8 cellular contexts compared by ENCODE assay signal in genomic region chr17:40093580-40094201, GRCh38. TPM values are rescaled to one million over a fixed set of nuclear protein-coding genes. Genes with fewer than 3 reads are reported as not detected.
DNase-seq lines count a peak whose midpoint lies in the region; ATAC-seq and TF ChIP-seq lines count a peak whose summit lies in the region.
"Had no signal": no experiment of that assay in that cellular context is flagged by ENCODE, and none has a peak within 500 bp of the region (broad histone marks: within the 10 kb centered on the region; RNA-seq: fewer than 3 reads in every experiment).

No MANE protein-coding gene starts in this region.

- H3K27ac Mint-ChIP-seq in activated B cell treated with CpG ODN at 0.5 μM for 24 hours, result peak overlapping the region; percentile 90
- peak overlapping the region; percentile 91 for H3K27ac Mint-ChIP-seq in glutamatergic neuron (ENCODE audit: unreplicated experiment)

- H3K4me3 ChIP-seq in stomach, result no peak overlapping the region

- no peak for DNase-seq in activated B cell treated with CpG ODN at 0.5 μM for 24 hours
- DNase-seq in glutamatergic neuron, result no peak
- DNase-seq in stomach, result no peak
- no peak for DNase-seq in NCI-H2081 treated with DMSO at 0.1 percent for 48 hours (lab: John Stamatoyannopoulos, UW)
- no peak for DNase-seq in foreskin melanocyte

- TF ChIP-seq EP300 in stomach (IDR thresholded peaks at IDR 0.05), result no peak

- H3K9me3 Mint-ChIP-seq in activated B cell treated with CpG ODN at 0.5 μM for 24 hours (no peaks in the 10 kb centered on the region), glutamatergic neuron (ENCODE audit: unreplicated experiment) (peaks cover 6% of the 10 kb centered on the region)
- H3K9me3 Mint-ChIP-seq: central memory CD8-positive, alpha-beta T cell had no signal

- H3K4me3 Mint-ChIP-seq in activated B cell treated with CpG ODN at 0.5 μM for 24 hours, result no peak overlapping the region
- no peak overlapping the region for H3K4me3 Mint-ChIP-seq in glutamatergic neuron (ENCODE audit: unreplicated experiment)
- H3K4me3 Mint-ChIP-seq: central memory CD8-positive, alpha-beta T cell had no signal

- peaks cover 46% of the 10 kb centered on the region for H3K36me3 Mint-ChIP-seq in activated B cell treated with CpG ODN at 0.5 μM for 24 hours (ENCODE audit: low read depth)
- H3K36me3 Mint-ChIP-seq in glutamatergic neuron (ENCODE audit: unreplicated experiment), result no peaks in the 10 kb centered on the region

- ATAC-seq in activated B cell treated with CpG ODN at 0.5 μM for 24 hours (ENCODE audit: low read depth) (no peak), HG03378 (IDR thresholded peaks at IDR 0.05; ENCODE audit: unreplicated experiment) (no peak)
- ATAC-seq: left colon had no signal

- WGBS in stomach, 5 donors, result 56 to 75% (median 65%) methylated on average over 16 of the region's 16 CpGs

- no peak for TF ChIP-seq POLR2A in stomach (IDR thresholded peaks at IDR 0.05)

- H3K27me3 Mint-ChIP-seq in activated B cell treated with CpG ODN at 0.5 μM for 24 hours (no peaks in the 10 kb centered on the region), glutamatergic neuron (ENCODE audit: unreplicated experiment) (peaks cover 12% of the 10 kb centered on the region)
- H3K27me3 Mint-ChIP-seq: central memory CD8-positive, alpha-beta T cell had no signal

- POLR2A ChIA-PET in activated B cell treated with CpG ODN at 0.5 μM for 24 hours (lab: Charles Lee), result interaction anchor here (0.6 to 1.0 kb wide), 2 partner anchors 17 to 396 kb away, joined by 3 to 8 read pairs; no protein-coding TSS in a partner anchor

- H3K27ac ChIP-seq in stomach, result peak overlapping the region; percentile 26 to 98 (median 97)

- no peaks in the 10 kb centered on the region for H3K9me3 ChIP-seq in stomach

- no peak for TF ChIP-seq CTCF in activated B cell treated with CpG ODN at 0.5 μM for 24 hours (IDR thresholded peaks at IDR 0.05)
- no peak for TF ChIP-seq CTCF in glutamatergic neuron (IDR thresholded peaks at IDR 0.05; ENCODE audit: partially characterized antibody, unreplicated experiment)
- TF ChIP-seq CTCF in stomach (IDR thresholded peaks at IDR 0.05), result no peak

- intact Hi-C loops in activated B cell treated with CpG ODN at 0.5 μM for 24 hours (cut with micrococcal nuclease), result no loop called here
- intact Hi-C loops in stomach (cut with DNase I; ENCODE audit: low total_unique reads), result no loop called here

- H3K4me1 Mint-ChIP-seq in activated B cell treated with CpG ODN at 0.5 μM for 24 hours (peaks cover 44% of the 10 kb centered on the region), glutamatergic neuron (ENCODE audit: low read depth, unreplicated experiment) (peaks cover 33% of the 10 kb centered on the region)

- CTCF ChIA-PET in activated B cell treated with CpG ODN at 0.5 μM for 24 hours (lab: Charles Lee), result interaction anchor here (9.1 kb wide), 1 partner anchor 19 kb away, joined by 79 read pairs; no protein-coding TSS in a partner anchor

- H3K36me3 ChIP-seq in stomach, result peaks cover 55 to 88% (median 87%) of the 10 kb centered on the region in 4 donors

- no peaks in the 10 kb centered on the region for H3K27me3 ChIP-seq in stomach

- H3K4me1 ChIP-seq in stomach, result peaks cover 78 to 98% (median 91%) of the 10 kb centered on the region in 4 donors

RNA-seq across cellular contexts. Expression of gene NR1D1, which starts 6.7 kb away (rescaled TPM):
- total RNA-seq in activated B cell treated with CpG ODN at 0.5 μM for 24 hours, result 5.5 and 6.1 TPM in 2 replicates
- 1.3 TPM for total RNA-seq in glutamatergic neuron (ENCODE audit: unreplicated experiment)
- 10 to 100 TPM in 2 of 5 donors, 1 to 10 TPM in 3; 2.8 to 14.9 (median 9.0) TPM for total RNA-seq in stomach
- 10 to 100 TPM in 1 of 3 donors, 1 to 10 TPM in 2; 5.5 to 20.5 (median 9.6) TPM for polyA plus RNA-seq in stomach

RNA-seq across cellular contexts. Expression of gene MSL1, which starts 28.1 kb away (rescaled TPM):
- total RNA-seq in activated B cell treated with CpG ODN at 0.5 μM for 24 hours (84.5 and 101 TPM in 2 replicates), glutamatergic neuron (ENCODE audit: unreplicated experiment) (110 TPM), stomach (100 to 1,000 TPM in 2 of 5 donors, 10 to 100 TPM in 3; 47.1 to 322 (median 90.1) TPM)
- polyA plus RNA-seq in stomach, result 10 to 100 TPM; 29.3 to 63.8 (median 32.7) TPM

RNA-seq across cellular contexts. Expression of gene THRA, which starts 30.9 kb away (rescaled TPM):
- total RNA-seq in activated B cell treated with CpG ODN at 0.5 μM for 24 hours (5.4 and 5.9 TPM in 2 replicates), glutamatergic neuron (ENCODE audit: unreplicated experiment) (17.6 TPM), stomach (10 to 100 TPM; 21.1 to 52.2 (median 38.4) TPM)
- polyA plus RNA-seq in stomach, result 10 to 100 TPM; 21.4 to 37.0 (median 26.4) TPM

RNA-seq across cellular contexts. Expression of gene MED24, which starts 39.5 kb away (rescaled TPM):
- total RNA-seq in activated B cell treated with CpG ODN at 0.5 μM for 24 hours (110 and 127 TPM in 2 replicates), glutamatergic neuron (ENCODE audit: unreplicated experiment) (172 TPM), stomach (100 to 1,000 TPM in 2 of 5 donors, 10 to 100 TPM in 3; 55.4 to 336 (median 91.6) TPM)
- polyA plus RNA-seq in stomach, result 10 to 100 TPM; 24.1 to 49.5 (median 32.7) TPM

RNA-seq across cellular contexts. Expression of gene CASC3, which starts 46.6 kb away (rescaled TPM):
- 110 and 119 TPM in 2 replicates for total RNA-seq in activated B cell treated with CpG ODN at 0.5 μM for 24 hours
- 145 TPM for total RNA-seq in glutamatergic neuron (ENCODE audit: unreplicated experiment)
- total RNA-seq in stomach, result 100 to 1,000 TPM in 2 of 5 donors, 10 to 100 TPM in 3; 41.9 to 198 (median 85.5) TPM
- polyA plus RNA-seq in stomach, result 10 to 100 TPM; 27.6 to 42.2 (median 37.0) TPM
